Comparison of ENCODE assay signal across 11 cellular contexts in the genomic region with DNA sequence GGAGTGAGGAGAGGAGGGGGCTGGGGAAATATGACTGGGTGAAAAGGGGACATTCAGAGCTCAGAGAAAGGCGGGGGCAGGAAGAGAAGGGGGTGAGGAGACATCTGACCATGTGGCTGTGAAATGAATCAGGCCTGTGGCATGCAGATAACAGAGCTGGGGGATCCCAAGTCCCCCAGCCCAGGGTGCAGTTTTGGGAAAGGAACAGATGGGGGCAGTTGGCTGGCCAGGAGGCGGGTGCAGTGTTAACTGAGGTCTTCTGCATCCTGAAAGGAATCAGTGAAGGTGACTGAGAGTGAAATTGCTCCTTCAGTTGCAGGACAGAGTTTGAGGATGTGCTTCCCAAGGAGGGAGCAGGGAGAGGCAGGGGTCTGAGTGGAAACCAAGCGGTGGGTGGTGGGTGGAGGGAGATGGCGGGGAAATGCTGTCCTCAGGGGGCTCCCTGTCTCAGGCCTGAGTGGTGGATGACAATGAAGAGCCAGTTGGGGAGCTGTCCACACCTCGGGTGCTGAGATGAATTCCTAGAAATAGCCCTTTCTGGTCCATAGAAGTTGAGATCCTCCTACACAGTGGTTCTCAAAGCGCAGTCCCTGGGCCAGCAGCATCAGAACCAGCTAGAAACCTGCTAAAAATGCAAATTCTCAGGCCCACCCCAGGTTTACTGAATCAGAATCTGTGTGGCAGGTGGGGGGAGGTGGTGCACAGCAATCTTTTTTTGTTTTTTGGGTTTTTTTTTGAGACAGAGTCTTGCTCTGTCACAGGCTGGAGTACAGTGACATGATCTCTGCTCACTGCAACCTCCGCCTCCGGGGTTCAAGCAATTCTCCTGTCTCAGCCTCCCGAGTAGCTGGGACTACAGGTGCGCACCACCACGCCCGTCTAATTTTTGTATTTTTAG. TPM values are rescaled to one million over a fixed set of nuclear protein-coding genes. Genes with fewer than 3 reads are reported as not detected.
DNase-seq lines count a peak whose midpoint lies in the region; ATAC-seq and TF ChIP-seq lines count a peak whose summit lies in the region.
"Had no signal": no experiment of that assay in that cellular context is flagged by ENCODE, and none has a peak within 500 bp of the region (broad histone marks: within the 10 kb centered on the region; RNA-seq: fewer than 3 reads in every experiment).

No MANE protein-coding gene starts in this region.

- peak; percentile 60 for DNase-seq in EH (ENCODE audit: low read depth)
- DNase-seq in IMR-90: peak; percentile 41
- DNase-seq in WTC11 (ENCODE audit: low spot score): peak; percentile 64
- DNase-seq in iPS-NIHi7 (ENCODE audit: extremely low spot score): peak; percentile 87
- DNase-seq in esophagus squamous epithelium (lab: John Stamatoyannopoulos, UW): no peak
- no peak for DNase-seq in left colon
- no peak for DNase-seq in activated naive CD4-positive, alpha-beta T cell treated with Interleukin-2 at 50 U/mL for 16 hours
- DNase-seq: DMS153, SHP77 treated with DMSO at 0.1 percent for 48 hours had no signal

- H3K27me3 Mint-ChIP-seq in WTC11 (ENCODE audit: low read depth): no peaks in the 10 kb centered on the region; the same call in none of the 2 replicates

- H4K5ac ChIP-seq in IMR-90 (ENCODE audit: low read depth, low read length): no peak overlapping the region

- H3K9me1 ChIP-seq in IMR-90 (ENCODE audit: insufficient read depth, low read length): peaks cover 9% of the 10 kb centered on the region

- BruUV-seq in IMR-90 (replicated peaks; lab: Mats Ljungman, UMichigan): no TSS peak

- no peaks in the 10 kb centered on the region for H3K36me3 ChIP-seq in IMR-90 (ENCODE audit: control insufficient read depth, insufficient read depth, low read length)
- no peaks in the 10 kb centered on the region for H3K36me3 ChIP-seq in esophagus squamous epithelium
- H3K36me3 ChIP-seq: vagina had no signal

- no peak overlapping the region for H3K4me2 ChIP-seq in IMR-90 (ENCODE audit: low read depth, low read length)

- peak overlapping the region; percentile 1 for H2AK9ac ChIP-seq in IMR-90 (replicated peaks; ENCODE audit: low read depth, low read length, poor library complexity)

- H3K18ac ChIP-seq in IMR-90 (ENCODE audit: low read depth, low read length): no peak overlapping the region

- no peak overlapping the region for H4K8ac ChIP-seq in IMR-90 (ENCODE audit: low read depth in 2 of 2, low read length in 2 of 2)

- peaks cover 6% of the 10 kb centered on the region for H3K4me1 Mint-ChIP-seq in WTC11

- TF ChIP-seq CTCF in IMR-90 (conservative IDR thresholded peaks at IDR 0.05; ENCODE audit: low read depth, low read length) (no peak), WTC11 (IDR thresholded peaks at IDR 0.05) (no peak), esophagus squamous epithelium (IDR thresholded peaks at IDR 0.05) (no peak)

- no peak for TF ChIP-seq RAD21 in IMR-90 (IDR thresholded peaks at IDR 0.05; ENCODE audit: low read length)

- no peak overlapping the region for H3K4me3 Mint-ChIP-seq in WTC11

- no peak overlapping the region for H2BK20ac ChIP-seq in IMR-90 (ENCODE audit: low read depth, low read length)

- H3K56ac ChIP-seq in IMR-90 (ENCODE audit: extremely low read depth, insufficient read depth, low read length): no peak overlapping the region

- intact Hi-C loops in IMR-90 (cut with micrococcal nuclease) (no loop called here), esophagus squamous epithelium (cut with DNase I) (no loop called here), left colon (cut with DNase I, micrococcal nuclease) (no loop called here)

- dilution Hi-C loops in IMR-90 (cut with HindIII; ENCODE audit: low sequenced_read_pairs, unreplicated experiment): no loop called here

- CTCF ChIA-PET in IMR-90 (lab: Yijun Ruan, JAX) (no interaction called here), WTC11 (lab: Charles Lee) (interaction anchor here (0.5 to 3.1 kb wide), 8 partner anchors 9 to 128 kb away, joined by 3 to 25 read pairs (median 4); partner anchors contain the start of gene CCDC167)

- peaks cover 16% of the 10 kb centered on the region for H4K20me1 ChIP-seq in IMR-90 (ENCODE audit: insufficient read depth, low read length)

- 58% methylated on average over 2 of the region's 12 CpGs; no CpG with 5 or more reads in 1 of the 2 experiments for WGBS in IMR-90 (ENCODE audit: extremely low coverage in 2 of 2, insufficient read length in 1 of 2), 2 experiments
- 55 to 70% methylated on average over 10 to 11 of the region's 12 CpGs for WGBS in esophagus squamous epithelium, 2 donors

- peaks cover 5% of the 10 kb centered on the region for H3K4me1 ChIP-seq in IMR-90 (ENCODE audit: control insufficient read depth, insufficient read depth, low read length)
- peaks cover 4 to 11% (median 7%) of the 10 kb centered on the region in 3 donors for H3K4me1 ChIP-seq in esophagus squamous epithelium
- H3K4me1 ChIP-seq: vagina had no signal

- no peak overlapping the region for H3K27ac Mint-ChIP-seq in WTC11

- H2AK5ac ChIP-seq in IMR-90 (ENCODE audit: low read depth, low read length): no peak overlapping the region

- H3K4ac ChIP-seq in IMR-90 (ENCODE audit: low read depth, low read length): no peak overlapping the region

- no peak overlapping the region for H2BK15ac ChIP-seq in IMR-90 (ENCODE audit: low read depth, low read length)

- H2AFZ ChIP-seq in IMR-90 (replicated peaks; ENCODE audit: low read length, poor library complexity): no peak overlapping the region

- no peak overlapping the region for H3K23ac ChIP-seq in IMR-90 (ENCODE audit: low read depth, low read length)

- H3K27me3 ChIP-seq in IMR-90 (ENCODE audit: control insufficient read depth, insufficient read depth, low read length) (peaks cover 51% of the 10 kb centered on the region), esophagus squamous epithelium (peaks cover 0 to 70% (median 0%) of the 10 kb centered on the region in 4 donors)
- H3K27me3 ChIP-seq: vagina had no signal

- no peak overlapping the region for H4K91ac ChIP-seq in IMR-90 (ENCODE audit: insufficient read depth, low read depth, low read length)

- no peak overlapping the region for H3K27ac ChIP-seq in IMR-90 (ENCODE audit: insufficient read depth, low read length)
- no peak overlapping the region for H3K27ac ChIP-seq in esophagus squamous epithelium
- H3K27ac ChIP-seq: vagina had no signal

- no peaks in the 10 kb centered on the region for H3K9me3 ChIP-seq in IMR-90 (ENCODE audit: control insufficient read depth, insufficient read depth, low read length)
- H3K9me3 ChIP-seq in esophagus squamous epithelium: no peaks in the 10 kb centered on the region
- H3K9me3 ChIP-seq: vagina had no signal

- H3K14ac ChIP-seq in IMR-90 (replicated peaks; ENCODE audit: low read depth, low read length): no peak overlapping the region

- TF ChIP-seq POLR2A in IMR-90 (IDR thresholded peaks at IDR 0.05; ENCODE audit: low read depth, low read length) (no peak), esophagus squamous epithelium (IDR thresholded peaks at IDR 0.05) (no peak)

- H3K36me3 Mint-ChIP-seq in WTC11: no peaks in the 10 kb centered on the region

- no peaks in the 10 kb centered on the region for H3K79me1 ChIP-seq in IMR-90 (ENCODE audit: low read depth in 1 of 2, low read length in 2 of 2)

- ATAC-seq in IMR-90 (ENCODE audit: low read depth): peak; percentile 69
- ATAC-seq in WTC11: peak; percentile 71
- no peak for ATAC-seq in HG02642 (IDR thresholded peaks at IDR 0.05; ENCODE audit: poor library complexity, unreplicated experiment)
- no peak for ATAC-seq in left colon

- no peaks in the 10 kb centered on the region for H3K9me3 Mint-ChIP-seq in WTC11

- H3K4me3 ChIP-seq in IMR-90 (ENCODE audit: insufficient read depth, low read depth, low read length) (no peak overlapping the region), esophagus squamous epithelium (no peak overlapping the region)
- H3K4me3 ChIP-seq: vagina had no signal

- POLR2A ChIA-PET in IMR-90 (lab: Charles Lee; ENCODE audit: unreplicated experiment): no interaction called here
- POLR2A ChIA-PET in WTC11 (lab: Charles Lee): no interaction called here

- in situ Hi-C loops in IMR-90 (cut with MboI; ENCODE audit: low sequenced_read_pairs): no loop called here

- H2BK5ac ChIP-seq in IMR-90 (ENCODE audit: low read depth, low read length, poor library complexity, severe bottlenecking): no peak overlapping the region

- H2BK120ac ChIP-seq in IMR-90 (ENCODE audit: low read depth, low read length): no peak overlapping the region

- H3K9ac ChIP-seq in IMR-90 (ENCODE audit: low read depth, low read length): no peak overlapping the region

TF ChIP-seq in IMR-90, 13 proteins besides CTCF, POLR2A, EP300 and RAD21:
- no peak for TF ChIP-seq FOS (IDR thresholded peaks at IDR 0.05; ENCODE audit: low read depth, low read length)
- no peak for TF ChIP-seq NFE2L2 (IDR thresholded peaks at IDR 0.05; ENCODE audit: low read depth, low read length)
- no peak for TF ChIP-seq CHD1 (IDR thresholded peaks at IDR 0.05; ENCODE audit: low read depth, low read length)
- TF ChIP-seq MXI1 (IDR thresholded peaks at IDR 0.05; ENCODE audit: borderline replicate concordance, low read depth, low read length): no peak
- TF ChIP-seq MAZ (IDR thresholded peaks at IDR 0.05; ENCODE audit: borderline replicate concordance, low read depth, low read length): no peak
- TF ChIP-seq RCOR1 (IDR thresholded peaks at IDR 0.05; ENCODE audit: insufficient replicate concordance, low read length): no peak
TF ChIP-seq in IMR-90: peak in this region for 0.

TF ChIP-seq in WTC11, 78 proteins besides CTCF, POLR2A, EP300 and RAD21 (continues in another document):
- TF ChIP-seq FOXJ3 (CRISPR knock-in tag; IDR thresholded peaks at IDR 0.05; ENCODE audit: borderline replicate concordance): no peak
- no peak for TF ChIP-seq ETV6 (CRISPR knock-in tag; IDR thresholded peaks at IDR 0.05)
- TF ChIP-seq ZNF232 (CRISPR knock-in tag; IDR thresholded peaks at IDR 0.05): no peak
- TF ChIP-seq CREM (CRISPR knock-in tag; IDR thresholded peaks at IDR 0.05): no peak
- TF ChIP-seq SP1 (CRISPR knock-in tag; conservative IDR thresholded peaks at IDR 0.05): no peak

RNA-seq across cellular contexts. Expression of gene CCDC167, which starts 26.0 kb away (rescaled TPM):
- 35.8 and 59.4 TPM in 2 replicates for total RNA-seq in IMR-90 (2012; rRNA removed)
- 78.2 and 96.8 TPM in 2 replicates for polyA plus RNA-seq in IMR-90 (2012; rRNA removed)
- 69.5 and 225 TPM in 2 replicates for polyA plus RNA-seq in IMR-90 (2012; cell fraction: cytosol; rRNA removed)
- polyA plus RNA-seq in IMR-90 (2012; cell fraction: nucleus; rRNA removed; ENCODE audit: low replicate concordance): 17.6 and 35.1 TPM in 2 replicates
- 19.1 to 21.6 TPM (median 19.9 TPM) in 3 replicates for total RNA-seq in WTC11 (2021)
- 10 to 100 TPM; 16.4 to 77.8 (median 41.6) TPM for total RNA-seq in esophagus squamous epithelium
- total RNA-seq in left colon: 10 to 100 TPM in 1 of 2 donors, 1 to 10 TPM in 1; 8.7 to 11.0 TPM

Comparison
In these comparisons a context has a peak if more than half of its experiments do, and no peak if none do; other contexts are left out.
1. DNase-seq: peak in EH (single experiment), IMR-90 (single experiment), WTC11 (single experiment) and iPS-NIHi7 (single experiment); none in esophagus squamous epithelium (single experiment), left colon (0 of 2) and activated naive CD4-positive, alpha-beta T cell treated with Interleukin-2 at 50 U/mL for 16 hours (single experiment).
2. ATAC-seq: peak in IMR-90 (single experiment) and WTC11 (single experiment); none in HG02642 (single experiment) and left colon (single experiment).